Comparison of ENCODE assay signal across 1 cellular context in genomic region chr4:39367166-39367565, GRCh38.
TF ChIP-seq lines count a peak whose summit lies in the region.

No MANE protein-coding gene starts in this region.

TF ChIP-seq in IMR-90, 13 proteins besides CTCF, POLR2A, EP300 and RAD21:
- TF ChIP-seq MAZ (IDR thresholded peaks at IDR 0.05; ENCODE audit: borderline replicate concordance, low read depth, low read length): no peak
- TF ChIP-seq MXI1 (IDR thresholded peaks at IDR 0.05; ENCODE audit: borderline replicate concordance, low read depth, low read length): no peak
- TF ChIP-seq SMC3 (IDR thresholded peaks at IDR 0.05; ENCODE audit: low read depth, low read length): no peak
- TF ChIP-seq RFX5 (IDR thresholded peaks at IDR 0.05; ENCODE audit: low read depth, low read length): no peak
- no peak for TF ChIP-seq BHLHE40 (IDR thresholded peaks at IDR 0.05; ENCODE audit: low read depth, low read length)
- no peak for TF ChIP-seq FOS (IDR thresholded peaks at IDR 0.05; ENCODE audit: low read depth, low read length)
- no peak for TF ChIP-seq USF2 (IDR thresholded peaks at IDR 0.05; ENCODE audit: low read depth, low read length)
